In the genomic region with DNA sequence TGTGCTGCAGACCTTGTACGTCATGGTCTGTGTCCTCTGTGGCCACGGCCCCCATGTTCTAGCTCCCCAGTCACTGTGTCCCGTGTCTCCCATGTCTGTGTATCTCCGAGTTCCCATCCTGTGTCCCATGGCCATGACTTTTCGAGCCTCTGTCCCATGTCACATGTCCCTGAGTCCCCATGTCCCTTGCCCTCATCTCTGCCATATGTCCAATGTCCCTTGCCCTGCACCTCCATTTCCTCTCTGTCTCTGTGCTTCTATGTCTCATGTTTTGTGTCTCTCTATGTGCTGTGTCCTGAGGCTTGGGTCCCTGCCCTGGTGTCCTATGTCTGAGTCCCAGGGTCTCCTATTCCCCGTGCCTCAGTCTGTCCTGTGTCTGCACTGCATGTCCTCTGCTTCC, we compare ENCODE assay signal across 18 cellular contexts. TPM values are rescaled to one million over a fixed set of nuclear protein-coding genes. Genes with fewer than 3 reads are reported as not detected.
DNase-seq lines count a peak whose midpoint lies in the region; ATAC-seq and TF ChIP-seq lines count a peak whose summit lies in the region.
"Had no signal": no experiment of that assay in that cellular context is flagged by ENCODE, and none has a peak within 500 bp of the region (broad histone marks: within the 10 kb centered on the region; RNA-seq: fewer than 3 reads in every experiment).

No MANE protein-coding gene starts in this region.

- H3K23ac ChIP-seq in neuronal stem cell (ENCODE audit: low read depth, low read length, poor library complexity) = peak overlapping the region; percentile 83

- H3K27ac Mint-ChIP-seq in endothelial cell (ENCODE audit: unreplicated experiment) = no peak overlapping the region
- H3K27ac Mint-ChIP-seq: CD4-positive, CD25-positive, alpha-beta regulatory T cell; CD8-positive, alpha-beta memory T cell had no signal

- H3K4me1 Mint-ChIP-seq in endothelial cell (ENCODE audit: unreplicated experiment) = peaks cover 3% of the 10 kb centered on the region

- H3K27me3 Mint-ChIP-seq in endothelial cell (ENCODE audit: unreplicated experiment) = peaks cover 42% of the 10 kb centered on the region

- CTCF ChIA-PET in HEK293 (lab: Yijun Ruan, JAX) = interaction anchor here (0.7 to 1.8 kb wide), 3 partner anchors 13 to 133 kb away, joined by 3 to 7 read pairs (median 4); no protein-coding TSS in a partner anchor

- H3K9ac ChIP-seq in neuronal stem cell (ENCODE audit: low read depth, low read length, poor library complexity) = peak overlapping the region; percentile 65

- no peak overlapping the region for H3K4ac ChIP-seq in neuronal stem cell (ENCODE audit: low read length)

- no peak overlapping the region for H4K8ac ChIP-seq in neuronal stem cell (ENCODE audit: low read depth, low read length)

- H2AK5ac ChIP-seq in neuronal stem cell (ENCODE audit: low read depth, low read length) = no peak overlapping the region

- peak overlapping the region; percentile 32 for H3K14ac ChIP-seq in neuronal stem cell (ENCODE audit: low read length)

- no peaks in the 10 kb centered on the region; the same call in 1 of the 2 replicates for H3K9me3 ChIP-seq in HEK293 (ENCODE audit: control insufficient read depth, insufficient read depth, low read depth, low read length)
- peaks cover 0 to 4% of the 10 kb centered on the region in 2 donors for H3K9me3 ChIP-seq in neuronal stem cell (replicated peaks in 1 of 2; ENCODE audit: control insufficient read depth in 2 of 2, insufficient read depth in 1 of 2, low read depth in 1 of 2, low read length in 2 of 2)
- H3K9me3 ChIP-seq: BE2C had no signal

- H3K4me3 ChIP-seq in HEK293 (ENCODE audit: low read depth, low read length) (no peak overlapping the region), neuronal stem cell (ENCODE audit: low read length in 2 of 2) (peak overlapping the region in 1 of 2 donors; percentile 10)
- H3K4me3 ChIP-seq: K562 had no signal

- TF ChIP-seq CTCF in HEK293 (tag by site-specific recombination; IDR thresholded peaks at IDR 0.05) (no peak), endothelial cell (IDR thresholded peaks at IDR 0.05; ENCODE audit: unreplicated experiment) (no peak)

- H3K4me1 ChIP-seq in HEK293 (ENCODE audit: control insufficient read depth, insufficient read depth, low read length) = peaks cover 10% of the 10 kb centered on the region
- H3K4me1 ChIP-seq in neuronal stem cell (ENCODE audit: control insufficient read depth in 2 of 2, insufficient read depth in 1 of 2, low read depth in 1 of 2, low read length in 2 of 2) = peaks cover 0 to 3% of the 10 kb centered on the region in 2 donors
- H3K4me1 ChIP-seq: BE2C had no signal

- H2AFZ ChIP-seq in neuronal stem cell (ENCODE audit: low read length) = no peak overlapping the region

- H3K27ac ChIP-seq in HEK293 (ENCODE audit: extremely low read depth, low read depth, low read length) (no peak overlapping the region), neuronal stem cell (replicated peaks; ENCODE audit: low read length) (no peak overlapping the region)

- H3K4me3 Mint-ChIP-seq in endothelial cell (ENCODE audit: unreplicated experiment) = peak overlapping the region; percentile 37
- H3K4me3 Mint-ChIP-seq: CD8-positive, alpha-beta memory T cell had no signal

- WGBS in neuronal stem cell (ENCODE audit: extremely low coverage in 2 of 2, insufficient read length in 2 of 2, insufficient replicate concordance in 1 of 2), 2 donors = no CpG with 5 or more reads among the region's 6 CpGs

- DNase-seq in HuH-7.5 (ENCODE audit: low spot score) (peak; percentile 0), endothelial cell (ENCODE audit: low spot score) (no peak), neuronal stem cell (ENCODE audit: low spot score) (no peak), NCI-H2081 treated with DMSO at 0.1 percent for 48 hours (lab: John Stamatoyannopoulos, UW) (no peak), HT-29 (ENCODE audit: low spot score) (no peak)
- DNase-seq: ACHN; BE2C; C1 segment of cervical spinal cord; Caco-2; CD4-positive, CD25-positive, alpha-beta regulatory T cell; CD8-positive, alpha-beta memory T cell; GOT3; H9; IMR-90 had no signal

- H3K27me3 ChIP-seq in neuronal stem cell (ENCODE audit: control insufficient read depth in 3 of 3, insufficient read depth in 3 of 3, low read depth in 1 of 3, low read length in 3 of 3) = peaks cover 2 to 63% (median 30%) of the 10 kb centered on the region in 3 experiments

- H2BK5ac ChIP-seq in neuronal stem cell (ENCODE audit: low read length) = no peak overlapping the region

- H3K79me1 ChIP-seq in neuronal stem cell (ENCODE audit: low read depth, low read length) = peaks cover 2% of the 10 kb centered on the region

- H3K9me3 Mint-ChIP-seq in endothelial cell (ENCODE audit: unreplicated experiment) = no peaks in the 10 kb centered on the region
- H3K9me3 Mint-ChIP-seq: CD4-positive, CD25-positive, alpha-beta regulatory T cell; CD8-positive, alpha-beta memory T cell had no signal

- H4K91ac ChIP-seq in neuronal stem cell (ENCODE audit: low read depth, low read length, poor library complexity) = no peak overlapping the region

- H3K36me3 Mint-ChIP-seq in endothelial cell (ENCODE audit: low read depth, unreplicated experiment) = peaks cover 4% of the 10 kb centered on the region
- H3K36me3 Mint-ChIP-seq: CD4-positive, CD25-positive, alpha-beta regulatory T cell; CD8-positive, alpha-beta memory T cell had no signal

- H3K36me3 ChIP-seq in HEK293 (ENCODE audit: control insufficient read depth in 2 of 2, insufficient read depth in 1 of 2, low read length in 2 of 2) = no peaks in the 10 kb centered on the region
- no peaks in the 10 kb centered on the region for H3K36me3 ChIP-seq in neuronal stem cell (replicated peaks in 1 of 2; ENCODE audit: control insufficient read depth in 2 of 2, insufficient read depth in 2 of 2, low read length in 2 of 2)
- H3K36me3 ChIP-seq: BE2C had no signal

- H3K18ac ChIP-seq in neuronal stem cell (ENCODE audit: low read length) = no peak overlapping the region

- H2BK120ac ChIP-seq in neuronal stem cell (ENCODE audit: low read depth, low read length) = no peak overlapping the region

- POLR2A ChIA-PET in HEK293 (lab: Yijun Ruan, JAX) = interaction anchor here (0.8 kb wide), 1 partner anchor 83 kb away, joined by 3 read pairs; no protein-coding TSS in a partner anchor

- ATAC-seq in HG03095 (IDR thresholded peaks at IDR 0.05; ENCODE audit: unreplicated experiment) = no peak
- ATAC-seq: K562 had no signal

- H3K4me2 ChIP-seq in neuronal stem cell (ENCODE audit: insufficient read depth, low read length, poor library complexity, severe bottlenecking) = no peak overlapping the region

- no peak overlapping the region for H2BK15ac ChIP-seq in neuronal stem cell (ENCODE audit: low read length)

- no peak overlapping the region for H2BK12ac ChIP-seq in neuronal stem cell (ENCODE audit: low read length)

TF ChIP-seq in HEK293, 187 proteins besides CTCF, POLR2A, EP300 and RAD21:
- TF ChIP-seq KLF9 (tag by site-specific recombination; IDR thresholded peaks at IDR 0.05; ENCODE audit: low read depth) (no peak), ZNF266 (tag by site-specific recombination; IDR thresholded peaks at IDR 0.05; ENCODE audit: low read depth) (peak; percentile 9; the same call in 1 of the 2 replicates), ZNF274 (IDR thresholded peaks at IDR 0.05; ENCODE audit: low read length) (no peak), ZNF274 (tag by site-specific recombination; IDR thresholded peaks at IDR 0.05; ENCODE audit: borderline replicate concordance) (0 out of 2 replicates have a peak, but pooled peaks have one; percentile 25)

RNA-seq across cellular contexts. Expression of a gene that starts 2.0 kb away (rescaled TPM):
- not detected for total RNA-seq in endothelial cell (ENCODE audit: unreplicated experiment)
- polyA plus RNA-seq in neuronal stem cell (2013, experiment 1 of 2) = 0.04 TPM
- 0.03 TPM for polyA plus RNA-seq in neuronal stem cell (2013, experiment 2 of 2)
- total RNA-seq in HT-29 (2014; rRNA removed; shearing (Covaris generic)) = 0.13 TPM in 1 of 2 replicates, not detected in the other
- total RNA-seq: Caco-2; CD4-positive, CD25-positive, alpha-beta regulatory T cell; CD8-positive, alpha-beta memory T cell; HT1080; IMR-90; K562 had no signal
- polyA plus RNA-seq: CD4-positive, CD25-positive, alpha-beta regulatory T cell; CD8-positive, alpha-beta memory T cell; IMR-90 had no signal

RNA-seq across cellular contexts. Expression of a gene that starts 16.0 kb away (rescaled TPM):
- 62.0 TPM for total RNA-seq in endothelial cell (ENCODE audit: unreplicated experiment)
- 86.7 TPM for polyA plus RNA-seq in neuronal stem cell (2013, experiment 1 of 2)
- 90.3 TPM for polyA plus RNA-seq in neuronal stem cell (2013, experiment 2 of 2)
- total RNA-seq in HT-29 (2014; rRNA removed; shearing (Covaris generic)) = 184 and 206 TPM in 2 replicates

RNA-seq across cellular contexts. Expression of a gene that starts 24.5 kb away (rescaled TPM):
- not detected for total RNA-seq in endothelial cell (ENCODE audit: unreplicated experiment)
- polyA plus RNA-seq in neuronal stem cell (2013, experiment 1 of 2) = not detected
- not detected for polyA plus RNA-seq in neuronal stem cell (2013, experiment 2 of 2)
- not detected in 2 replicates for total RNA-seq in HT-29 (2014; rRNA removed; shearing (Covaris generic))
- total RNA-seq: Caco-2; CD4-positive, CD25-positive, alpha-beta regulatory T cell; CD8-positive, alpha-beta memory T cell; H9; HT1080; IMR-90; K562 had no signal
- polyA plus RNA-seq: CD4-positive, CD25-positive, alpha-beta regulatory T cell; CD8-positive, alpha-beta memory T cell; IMR-90; K562 had no signal

RNA-seq across cellular contexts. Expression of a gene that starts 28.2 kb away (rescaled TPM):
- total RNA-seq in endothelial cell (ENCODE audit: unreplicated experiment) = not detected
- 0.03 TPM for polyA plus RNA-seq in neuronal stem cell (2013, experiment 1 of 2)
- polyA plus RNA-seq in neuronal stem cell (2013, experiment 2 of 2) = not detected
- total RNA-seq in HT-29 (2014; rRNA removed; shearing (Covaris generic)) = not detected in 2 replicates
- total RNA-seq: Caco-2; CD4-positive, CD25-positive, alpha-beta regulatory T cell; CD8-positive, alpha-beta memory T cell; H9; HT1080; IMR-90; K562 had no signal
- polyA plus RNA-seq: CD4-positive, CD25-positive, alpha-beta regulatory T cell; CD8-positive, alpha-beta memory T cell; IMR-90 had no signal

RNA-seq across cellular contexts. Expression of a gene that starts 33.3 kb away (rescaled TPM):
- total RNA-seq in endothelial cell (ENCODE audit: unreplicated experiment) = 0.18 TPM
- polyA plus RNA-seq in neuronal stem cell (2013, experiment 1 of 2) = 0.06 TPM
- polyA plus RNA-seq in neuronal stem cell (2013, experiment 2 of 2) = 0.10 TPM
- total RNA-seq in HT-29 (2014; rRNA removed; shearing (Covaris generic)) = not detected in 2 replicates
- total RNA-seq: Caco-2; CD4-positive, CD25-positive, alpha-beta regulatory T cell; CD8-positive, alpha-beta memory T cell had no signal
- polyA plus RNA-seq: CD4-positive, CD25-positive, alpha-beta regulatory T cell; CD8-positive, alpha-beta memory T cell; K562 had no signal
